Comparison of ENCODE assay signal across 7 cellular contexts in genomic region chr12:132463284-132463924, GRCh38. TPM values are rescaled to one million over a fixed set of nuclear protein-coding genes. Genes with fewer than 3 reads are reported as not detected.
DNase-seq lines count a peak whose midpoint lies in the region; ATAC-seq, FAIRE-seq and TF ChIP-seq lines count a peak whose summit lies in the region.
"Not testable (repeated sequence)": the region's sequence is repeated elsewhere in the genome, so short reads cannot be mapped to it uniquely, and the experiment has no call there.

No MANE protein-coding gene starts in this region.

- peaks cover 25% of the 10 kb centered on the region for H3F3A ChIP-seq in DOHH2 (ENCODE audit: control insufficient read depth, insufficient read depth)
- H3F3A ChIP-seq in Loucy (ENCODE audit: low read depth) = not testable (repeated sequence)

- H3K79me2 ChIP-seq in DOHH2 (ENCODE audit: control insufficient read depth, low read length); Loucy (ENCODE audit: insufficient read depth, low read length); K562 (ENCODE audit: control insufficient read depth, insufficient read depth, low read length): not testable (repeated sequence)

- not testable (repeated sequence) for H3K27me3 ChIP-seq in BLaER1; DOHH2 (ENCODE audit: control insufficient read depth, low read length); Loucy (ENCODE audit: insufficient read depth, low read length, poor library complexity, severe bottlenecking); neuronal stem cell (ENCODE audit: control insufficient read depth in 3 of 3, insufficient read depth in 3 of 3, low read depth in 1 of 3, low read length in 3 of 3)
- H3K27me3 ChIP-seq in K562 (ENCODE audit: control insufficient read depth in 2 of 2, insufficient read depth in 2 of 2, low read length in 2 of 2) = peaks cover 4 to 26% of the 10 kb centered on the region in 2 experiments; a peak in 3 of 5 replicates

- not testable (repeated sequence) for TF ChIP-seq RAD21 in K562 (CRISPR knock-in tag; conservative IDR thresholded peaks at IDR 0.05 in 1 of 2, IDR thresholded peaks at IDR 0.05 in 1 of 2)

- H3K9me3 ChIP-seq in BLaER1; HEK293 (ENCODE audit: control insufficient read depth, insufficient read depth, low read depth, low read length); Loucy (ENCODE audit: insufficient read depth, low read depth, low read length); K562 (replicated peaks; ENCODE audit: control insufficient read depth, insufficient read depth, low read depth, low read length); neuronal stem cell (replicated peaks in 1 of 2; ENCODE audit: control insufficient read depth in 2 of 2, insufficient read depth in 1 of 2, low read depth in 1 of 2, low read length in 2 of 2): not testable (repeated sequence)
- peaks cover 36% of the 10 kb centered on the region; the same call in 1 of the 2 replicates for H3K9me3 ChIP-seq in DOHH2 (ENCODE audit: control insufficient read depth, insufficient read depth, low read length)

- intact Hi-C loops in K562 (cut with micrococcal nuclease) = not testable (repeated sequence)

- not testable (repeated sequence) for ATAC-seq in K562

- FAIRE-seq in K562 (lab: Jason Lieb, UNC) (peak; percentile 80), frontal cortex (lab: Jason Lieb, UNC) (peak; percentile 6)

- not testable (repeated sequence) for TF ChIP-seq POLR2A in K562 (conservative IDR thresholded peaks at IDR 0.05)

- H3K4me2 ChIP-seq in BLaER1 = peak overlapping the region; percentile 22
- H3K4me2 ChIP-seq in DOHH2 (ENCODE audit: low read length) = 0 out of 2 replicates have a peak overlapping the region, but pooled peaks have one; percentile 3
- H3K4me2 ChIP-seq in Loucy (ENCODE audit: low read depth, low read length, poor library complexity, severe bottlenecking) = peak overlapping the region; percentile 29
- not testable (repeated sequence) for H3K4me2 ChIP-seq in K562 (ENCODE audit: insufficient read depth, low read length); neuronal stem cell (ENCODE audit: insufficient read depth, low read length, poor library complexity, severe bottlenecking)

- not testable (repeated sequence) for H2BK120ac ChIP-seq in neuronal stem cell (ENCODE audit: low read depth, low read length)

- not testable (repeated sequence) for H2BK5ac ChIP-seq in neuronal stem cell (ENCODE audit: low read length)

- not testable (repeated sequence) for H2BK12ac ChIP-seq in neuronal stem cell (ENCODE audit: low read length)

- not testable (repeated sequence) for H3K9me2 ChIP-seq in DOHH2 (replicated peaks; ENCODE audit: control insufficient read depth, low read length); Loucy (replicated peaks; ENCODE audit: low read depth, low read length)

- not testable (repeated sequence) for H3K4ac ChIP-seq in neuronal stem cell (ENCODE audit: low read length)

- H4K20me1 ChIP-seq in BLaER1 = peaks cover 13% of the 10 kb centered on the region; the same call in 1 of the 2 replicates
- not testable (repeated sequence) for H4K20me1 ChIP-seq in DOHH2 (ENCODE audit: control insufficient read depth, insufficient read depth, low read depth, low read length); Loucy (ENCODE audit: insufficient read depth, low read length, poor library complexity, severe bottlenecking); K562 (replicated peaks; ENCODE audit: control insufficient read depth, insufficient read depth, low read length)

- in situ Hi-C loops in K562 (cut with MboI) = not testable (repeated sequence)

- CTCF ChIA-PET in HEK293 (lab: Yijun Ruan, JAX); K562 (lab: Yijun Ruan, JAX; ENCODE audit: low intra/inter-chr PET ratio): not testable (repeated sequence)

- H3K4me3 ChIP-seq in BLaER1; DOHH2 (ENCODE audit: low read length); HEK293 (ENCODE audit: low read depth, low read length); Loucy (ENCODE audit: low read length, poor library complexity, severe bottlenecking); K562: not testable (repeated sequence)
- H3K4me3 ChIP-seq in neuronal stem cell (ENCODE audit: low read length in 2 of 2) = peak overlapping the region in 1 of 2 donors; percentile 47

- H3K4me1 ChIP-seq in BLaER1 (peaks cover 58% of the 10 kb centered on the region), DOHH2 (ENCODE audit: control insufficient read depth, low read length) (peaks cover 50% of the 10 kb centered on the region), Loucy (ENCODE audit: insufficient read depth, low read length, poor library complexity, severe bottlenecking) (peaks cover 47% of the 10 kb centered on the region), K562 (replicated peaks in 1 of 2; ENCODE audit: control insufficient read depth in 2 of 2, insufficient read depth in 2 of 2, low read length in 2 of 2) (peaks cover 0 to 23% of the 10 kb centered on the region in 2 experiments; a peak in 1 of 5 replicates), neuronal stem cell (ENCODE audit: control insufficient read depth in 2 of 2, insufficient read depth in 1 of 2, low read depth in 1 of 2, low read length in 2 of 2) (peaks cover 0 to 13% of the 10 kb centered on the region in 2 donors)
- not testable (repeated sequence) for H3K4me1 ChIP-seq in HEK293 (ENCODE audit: control insufficient read depth, insufficient read depth, low read length)

- H2BK15ac ChIP-seq in neuronal stem cell (ENCODE audit: low read length) = not testable (repeated sequence)

- POLR2A ChIA-PET in HEK293 (lab: Yijun Ruan, JAX); K562 (lab: Yijun Ruan, JAX): not testable (repeated sequence)

- not testable (repeated sequence) for H3K27ac ChIP-seq in BLaER1; DOHH2 (ENCODE audit: low read depth, low read length); HEK293 (ENCODE audit: extremely low read depth, low read depth, low read length); K562 (ENCODE audit: extremely low read depth, low read depth, low read length); neuronal stem cell (replicated peaks; ENCODE audit: low read length)

- not testable (repeated sequence) for H3K14ac ChIP-seq in neuronal stem cell (ENCODE audit: low read length)

- H4K91ac ChIP-seq in neuronal stem cell (ENCODE audit: low read depth, low read length, poor library complexity) = not testable (repeated sequence)

- not testable (repeated sequence) for H3K79me1 ChIP-seq in neuronal stem cell (ENCODE audit: low read depth, low read length)

- not testable (repeated sequence) for BruUV-seq in K562 (replicated peaks; lab: Mats Ljungman, UMichigan)

- peak overlapping the region; percentile 93 for H4K8ac ChIP-seq in neuronal stem cell (ENCODE audit: low read depth, low read length)

- H2AK5ac ChIP-seq in neuronal stem cell (ENCODE audit: low read depth, low read length) = not testable (repeated sequence)

- not testable (repeated sequence) for DNase-seq in K562 (ENCODE audit: extremely low read depth in 1 of 4, low spot score in 3 of 4); frontal cortex (ENCODE audit: low spot score in 2 of 2); neuronal stem cell (ENCODE audit: low spot score)

- not testable (repeated sequence) for H3K23ac ChIP-seq in neuronal stem cell (ENCODE audit: low read depth, low read length, poor library complexity)

- not testable (repeated sequence) for H3K18ac ChIP-seq in neuronal stem cell (ENCODE audit: low read length)

- not testable (repeated sequence) for TF ChIP-seq EP300 in K562 (IDR thresholded peaks at IDR 0.05; ENCODE audit: low read length)

- H3K9me1 ChIP-seq in K562 (ENCODE audit: control insufficient read depth, insufficient read depth, low read length) = not testable (repeated sequence)

- not testable (repeated sequence) for H2AFZ ChIP-seq in Loucy (ENCODE audit: low read length); K562 (ENCODE audit: low read depth, low read length); neuronal stem cell (ENCODE audit: low read length)

- H3K36me3 ChIP-seq in BLaER1; DOHH2 (ENCODE audit: control insufficient read depth, low read length); HEK293 (ENCODE audit: control insufficient read depth in 2 of 2, insufficient read depth in 1 of 2, low read length in 2 of 2); Loucy (ENCODE audit: insufficient read depth, low read length); K562 (ENCODE audit: control insufficient read depth, insufficient read depth, low read length); neuronal stem cell (replicated peaks in 1 of 2; ENCODE audit: control insufficient read depth in 2 of 2, insufficient read depth in 2 of 2, low read length in 2 of 2): not testable (repeated sequence)

- TF ChIP-seq CTCF in DOHH2 (IDR thresholded peaks at IDR 0.05; ENCODE audit: low read depth, low read length, poor library complexity, severe bottlenecking); HEK293 (tag by site-specific recombination; IDR thresholded peaks at IDR 0.05); Loucy (conservative IDR thresholded peaks at IDR 0.05; ENCODE audit: low read length); K562 (IDR thresholded peaks at IDR 0.05 in 2 of 3, conservative IDR thresholded peaks at IDR 0.05 in 1 of 3; ENCODE audit: insufficient read depth in 2 of 3, low read depth in 1 of 3, low read length in 3 of 3): not testable (repeated sequence)

- not testable (repeated sequence) for H3K9ac ChIP-seq in BLaER1; Loucy (ENCODE audit: low read depth, low read length, poor library complexity, severe bottlenecking); K562 (ENCODE audit: insufficient read depth in 1 of 2, low read depth in 2 of 2, low read length in 2 of 2); neuronal stem cell (ENCODE audit: low read depth, low read length, poor library complexity)

RNA-seq across cellular contexts. Expression of gene FBRSL1, which starts 26.5 kb away (rescaled TPM):
- total RNA-seq in K562 (2011; cell fraction: chromatin; rRNA removed; ENCODE audit: low replicate concordance) = 25.5 and 41.9 TPM in 2 replicates
- total RNA-seq in K562 (2011; cell fraction: nucleolus; rRNA removed) = 25.0 and 40.7 TPM in 2 replicates
- 23.3 and 28.3 TPM in 2 replicates for total RNA-seq in K562 (2011; cell fraction: nucleoplasm; rRNA removed)
- total RNA-seq in K562 (2014; rRNA removed) = 21.7 and 24.6 TPM in 2 replicates
- 1.1 and 1.3 TPM in 2 replicates for total RNA-seq in K562 (2014; rRNA removed; fragmentation: Illumina TruSeq; extraction: Trizol)
- total RNA-seq in K562 (2015; rRNA removed; fragmentation: Illumina TruSeq; extraction: Trizol) = 7.3 and 12.9 TPM in 2 replicates
- total RNA-seq in K562 (2021) = 112 and 129 TPM in 2 replicates
- polyA plus RNA-seq in K562 (2011; rRNA removed) = 1.9 and 4.3 TPM in 2 replicates
- polyA plus RNA-seq in K562 (2011; cell fraction: cytosol; rRNA removed) = 3.7 and 13.3 TPM in 2 replicates
- 16.7 and 51.7 TPM in 2 replicates for polyA plus RNA-seq in K562 (2011; cell fraction: nucleus; rRNA removed)
- polyA plus RNA-seq in K562 (2012) = 41.9 and 54.8 TPM in 2 replicates
- 29.3 and 35.8 TPM in 2 replicates for polyA plus RNA-seq in K562 (2014; fragmentation: Illumina TruSeq; extraction: Trizol)
- polyA plus RNA-seq in K562 (2014; fragmentation: Nextera tagmentation; extraction: Ambion mirVana) = under 1 TPM; 0.24 to 0.29 TPM
- 27.4 and 32.3 TPM in 2 replicates for polyA plus RNA-seq in K562 (2014; rRNA removed)
- polyA minus RNA-seq in K562 (2011; rRNA and poly(A)+ RNA removed) = 0.81 and 1.8 TPM in 2 replicates
- 21.0 and 29.9 TPM in 2 replicates for polyA minus RNA-seq in K562 (2011; cell fraction: cytosol; rRNA and poly(A)+ RNA removed)
- polyA minus RNA-seq in K562 (2011; cell fraction: nucleus; rRNA and poly(A)+ RNA removed) = 9.0 and 9.3 TPM in 2 replicates
- total RNA-seq in frontal cortex = 4.1 TPM
- polyA plus RNA-seq in neuronal stem cell (2013, experiment 1 of 2) = 61.7 TPM
- polyA plus RNA-seq in neuronal stem cell (2013, experiment 2 of 2) = 70.1 TPM
